ENCODE assay signal across 8 cellular contexts in the genomic region with DNA sequence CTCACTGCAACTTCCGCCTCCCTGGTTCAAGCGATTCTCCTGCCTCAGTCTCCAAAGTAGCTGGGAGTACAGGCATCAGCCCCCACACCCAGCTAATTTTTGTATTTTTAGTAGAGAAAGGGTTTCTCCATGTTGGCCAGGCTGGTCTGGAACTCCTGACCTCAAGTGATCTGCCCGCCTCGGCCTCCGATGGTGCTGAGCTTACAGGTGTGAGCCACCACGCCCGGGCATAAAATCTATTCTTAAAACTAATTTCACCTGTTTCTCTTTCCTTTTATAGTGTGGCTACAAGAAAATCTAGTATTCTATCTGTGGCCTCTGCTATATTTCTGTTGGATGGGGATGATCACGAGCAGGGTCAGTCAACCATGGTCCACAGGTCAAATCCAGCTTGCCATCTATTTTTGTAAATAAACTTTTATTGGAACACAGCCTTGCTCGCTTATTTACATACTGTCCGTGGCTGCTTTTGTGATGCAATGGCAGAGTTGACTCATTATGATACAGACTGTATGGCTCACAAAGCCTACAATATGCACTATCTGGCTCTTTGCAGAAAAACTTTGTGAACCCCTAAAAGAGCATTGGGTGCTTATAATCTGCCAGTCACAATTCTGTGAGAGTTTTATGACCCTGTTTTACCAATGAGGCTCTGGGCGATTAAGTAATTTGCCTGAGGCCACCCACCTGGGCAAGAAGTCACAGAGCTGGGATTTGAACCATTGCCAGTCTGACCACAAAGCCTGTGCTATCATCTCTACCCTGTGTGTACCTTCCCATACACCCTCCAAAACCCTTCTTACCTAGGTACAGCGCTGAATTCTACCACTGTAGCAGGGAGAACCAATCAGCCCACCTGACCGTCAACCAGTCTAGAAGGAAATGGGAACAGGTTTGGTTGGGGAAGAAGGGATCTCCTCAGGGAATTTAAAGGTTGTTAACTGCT. TPM values are rescaled to one million over a fixed set of nuclear protein-coding genes. Genes with fewer than 3 reads are reported as not detected.
A peak's percentile ranks its signal among the peaks of the same experiment; 100 is the strongest.
DNase-seq lines count a peak whose midpoint lies in the region; ATAC-seq, FAIRE-seq and TF ChIP-seq lines count a peak whose summit lies in the region.

No MANE protein-coding gene starts in this region.

- intact Hi-C loops in activated CD4-positive, alpha-beta memory T cell treated with anti-CD3 and anti-CD28 coated beads for 36 hours (cut with micrococcal nuclease) = loop anchor here (1.0 to 5.0 kb wide), 9 partner anchors 54 to 879 kb away; a partner anchor contains a TSS
- intact Hi-C loops in HepG2 (cut with micrococcal nuclease; ENCODE audit: unreplicated experiment) = loop anchor here (1.0 to 10.0 kb wide), 4 partner anchors 31 to 894 kb away; no protein-coding TSS in a partner anchor
- intact Hi-C loops in uterus (cut with DNase I; ENCODE audit: low total_unique reads) = loop anchor here (5.0 kb wide), 1 partner anchor 464 kb away; no protein-coding TSS in a partner anchor

- TF ChIP-seq RAD21 in HepG2 (CRISPR knock-in tag; IDR thresholded peaks at IDR 0.05) = no peak

- H4K20me1 ChIP-seq in HepG2 (ENCODE audit: insufficient read depth, low read length) = no peaks in the 10 kb centered on the region; the same call in 1 of the 2 replicates

- H3K79me2 ChIP-seq in HepG2 (ENCODE audit: insufficient read depth, low read length) = no peaks in the 10 kb centered on the region

- no peaks in the 10 kb centered on the region for H3K36me3 Mint-ChIP-seq in activated CD4-positive, alpha-beta memory T cell treated with anti-CD3 and anti-CD28 coated beads for 36 hours

- H3K4me1 Mint-ChIP-seq in activated CD4-positive, alpha-beta memory T cell treated with anti-CD3 and anti-CD28 coated beads for 36 hours (ENCODE audit: low read depth) = peaks cover 33% of the 10 kb centered on the region

- H3K9ac ChIP-seq in HepG2 (ENCODE audit: insufficient read depth, low read depth, low read length) = peak overlapping the region; percentile 28; the same call in 1 of the 2 replicates

- in situ Hi-C loops in HepG2 (cut with HindIII; ENCODE audit: extremely low pct_ligation_motif_present, low pct_unique_long_range_greater_than_20kb) = loop anchor here (25.0 kb wide), 2 partner anchors 804 to 1029 kb away; a partner anchor contains a TSS

- peak overlapping the region; percentile 42 for H3K27ac Mint-ChIP-seq in activated CD4-positive, alpha-beta memory T cell treated with anti-CD3 and anti-CD28 coated beads for 36 hours

- H3K4me2 ChIP-seq in HepG2 (ENCODE audit: low read depth, low read length) = peak overlapping the region; percentile 64

- TF ChIP-seq POLR2A in HepG2 (IDR thresholded peaks at IDR 0.05; ENCODE audit: insufficient read depth in 1 of 2, low read depth in 2 of 2, low read length in 2 of 2) (no peak), uterus (IDR thresholded peaks at IDR 0.05) (no peak)

- no peaks in the 10 kb centered on the region for H3K9me3 Mint-ChIP-seq in activated CD4-positive, alpha-beta memory T cell treated with anti-CD3 and anti-CD28 coated beads for 36 hours

- POLR2A ChIA-PET in activated CD4-positive, alpha-beta memory T cell treated with anti-CD3 and anti-CD28 coated beads for 36 hours (lab: Charles Lee) = no interaction called here
- POLR2A ChIA-PET in HepG2 (lab: Yijun Ruan, JAX) = interaction anchor here (2.0 to 2.1 kb wide), 2 partner anchors 31 to 461 kb away, joined by 5 to 9 read pairs; no protein-coding TSS in a partner anchor

- H3K9me3 ChIP-seq in HepG2 (ENCODE audit: low read length) (no peaks in the 10 kb centered on the region), uterus (no peaks in the 10 kb centered on the region)

- no TSS peak for BruUV-seq in HepG2 (replicated peaks; lab: Mats Ljungman, UMichigan)

- H3K27me3 Mint-ChIP-seq in activated CD4-positive, alpha-beta memory T cell treated with anti-CD3 and anti-CD28 coated beads for 36 hours = peaks cover 4% of the 10 kb centered on the region

- DNase-seq in GM06990 (ENCODE audit: extremely low read depth, insufficient read length) (peak; percentile 79), HT1080 (ENCODE audit: low read depth) (peak; percentile 73), HepG2 (ENCODE audit: low spot score) (peak; percentile 78), COLO829 (ENCODE audit: low spot score) (no peak), uterus (no peak), Kasumi-1 (lab: John Stamatoyannopoulos, UW) (no peak)
- peak; percentile 61 for DNase-seq in activated CD4-positive, alpha-beta memory T cell treated with anti-CD3 and anti-CD28 coated beads for 36 hours

- peak in 1 of 2 experiments; percentile 75; a peak in 3 of 4 replicates for TF ChIP-seq EP300 in HepG2 (IDR thresholded peaks at IDR 0.05; ENCODE audit: low read depth in 2 of 2, low read length in 2 of 2)
- TF ChIP-seq EP300 in HepG2 (CRISPR knock-in tag; IDR thresholded peaks at IDR 0.05; ENCODE audit: borderline replicate concordance) = no peak

- 32% methylated on average over 13 of the region's 13 CpGs for WGBS in HepG2 (ENCODE audit: low lambda C conversion rate)

- CTCF ChIA-PET in activated CD4-positive, alpha-beta memory T cell treated with anti-CD3 and anti-CD28 coated beads for 36 hours (lab: Charles Lee) = interaction anchor here (0.6 to 6.8 kb wide), 39 partner anchors 13 to 804 kb away, joined by 3 to 151 read pairs (median 4); no protein-coding TSS in a partner anchor
- CTCF ChIA-PET in HepG2 (lab: Yijun Ruan, JAX; ENCODE audit: low intra/inter-chr PET ratio, low total read pairs) = interaction anchor here (0.8 to 2.0 kb wide), 2 partner anchors 465 to 878 kb away, joined by 3 to 18 read pairs; no protein-coding TSS in a partner anchor

- H3K36me3 ChIP-seq in GM06990 (ENCODE audit: control insufficient read depth, insufficient read depth, low read length) (no peaks in the 10 kb centered on the region), HepG2 (replicated peaks in 1 of 2; ENCODE audit: control insufficient read depth in 1 of 2, insufficient read depth in 2 of 2, low read length in 2 of 2) (no peaks in the 10 kb centered on the region), uterus (no peaks in the 10 kb centered on the region)

- H3K4me3 Mint-ChIP-seq in activated CD4-positive, alpha-beta memory T cell treated with anti-CD3 and anti-CD28 coated beads for 36 hours = peak overlapping the region; percentile 45

- peak; percentile 92 for ATAC-seq in GM21528 (IDR thresholded peaks at IDR 0.05; ENCODE audit: low FRiP score, unreplicated experiment)
- ATAC-seq in HepG2 = peak; percentile 88

- H3K27me3 ChIP-seq in GM06990 (replicated peaks; ENCODE audit: control insufficient read depth, insufficient read depth, low read length) (no peaks in the 10 kb centered on the region), HepG2 (ENCODE audit: control insufficient read depth in 1 of 2, insufficient read depth in 2 of 2, low read length in 2 of 2) (0 out of 5 replicates have a peak, but pooled peaks cover 2 to 6% of the 10 kb centered on the region in 2 experiments), uterus (no peaks in the 10 kb centered on the region)

- FAIRE-seq in HepG2 (lab: Jason Lieb, UNC) = no peak

- TF ChIP-seq CTCF in GM06990 (IDR thresholded peaks at IDR 0.05; ENCODE audit: insufficient read depth, low read length, poor library complexity, severe bottlenecking) (no peak), HepG2 (CRISPR knock-in tag; IDR thresholded peaks at IDR 0.05) (no peak), uterus (IDR thresholded peaks at IDR 0.05) (no peak)

- H2AFZ ChIP-seq in HepG2 (ENCODE audit: low read length) = peak overlapping the region; percentile 65

- H3K27ac ChIP-seq in HepG2 (ENCODE audit: extremely low read length, insufficient read depth, low read length) = no peak overlapping the region
- H3K27ac ChIP-seq in uterus = peak overlapping the region in 1 of 2 donors; percentile 62

- H3K4me1 ChIP-seq in HepG2 (ENCODE audit: insufficient read depth, low read length) (peaks cover 30% of the 10 kb centered on the region), uterus (no peaks in the 10 kb centered on the region)

- H3K4me3 ChIP-seq in GM06990 (replicated peaks; ENCODE audit: low read depth, low read length) (peak overlapping the region; percentile 19; the same call in 1 of the 2 replicates), HepG2 (replicated peaks in 1 of 3; ENCODE audit: insufficient read depth in 1 of 3, low read depth in 2 of 3, low read length in 3 of 3) (peak overlapping the region in 2 of 3 experiments; percentile 32 to 34; a peak in 3 of 6 replicates), uterus (no peak overlapping the region)

TF ChIP-seq in HepG2, 621 proteins besides CTCF, POLR2A, EP300 and RAD21 (continues in another document):
- peak; percentile 55; the same call in 1 of the 2 replicates for TF ChIP-seq DPF2 (CRISPR knock-in tag; IDR thresholded peaks at IDR 0.05; ENCODE audit: borderline replicate concordance, low read depth)

RNA-seq across cellular contexts. Expression of a gene that starts 28.3 kb away (rescaled TPM):
- total RNA-seq in HT1080 (2014; rRNA removed; shearing (Covaris generic)) = not detected in 2 replicates
- polyA plus RNA-seq in HT1080 (2015; cell fraction: cytosol; rRNA removed) = 0.01 TPM in 1 of 2 replicates, not detected in the other
- polyA plus RNA-seq in HT1080 (2015; cell fraction: nucleus; rRNA removed) = 0.05 TPM in 1 of 2 replicates, not detected in the other
- not detected for total RNA-seq in activated CD4-positive, alpha-beta memory T cell treated with anti-CD3 and anti-CD28 coated beads for 36 hours
- total RNA-seq in HepG2 (2016; rRNA removed; fragmentation: Illumina TruSeq; extraction: Trizol) (16.5 and 23.2 TPM in 2 replicates), uterus (10 to 100 TPM in 1 of 4 donors, 1 to 10 TPM in 3; 1.0 to 11.5 (median 5.0) TPM)
- total RNA-seq in HepG2 (2016; cell fraction: cytosol; rRNA removed; fragmentation: Illumina TruSeq; extraction: Trizol; ENCODE audit: low read depth) = 1.9 and 2.6 TPM in 2 replicates
- 16.3 and 22.3 TPM in 2 replicates for total RNA-seq in HepG2 (2016; cell fraction: insoluble cytoplasmic fraction; rRNA removed; fragmentation: Illumina TruSeq; extraction: Trizol)
- 5.3 and 5.4 TPM in 2 replicates for total RNA-seq in HepG2 (2016; cell fraction: membrane; rRNA removed; fragmentation: Illumina TruSeq; extraction: Trizol)
- 34.4 and 35.7 TPM in 2 replicates for total RNA-seq in HepG2 (2016; cell fraction: nucleus; rRNA removed; fragmentation: Illumina TruSeq; extraction: Trizol)
- 43.2 and 47.1 TPM in 2 replicates for polyA plus RNA-seq in HepG2 (2011; rRNA removed)
- polyA plus RNA-seq in HepG2 (2011; cell fraction: cytosol; rRNA removed) = 22.2 and 39.6 TPM in 2 replicates
- 29.2 and 40.9 TPM in 2 replicates for polyA plus RNA-seq in HepG2 (2011; cell fraction: nucleus; rRNA removed)
- 42.0 and 55.4 TPM in 2 replicates for polyA plus RNA-seq in HepG2 (2012)
- polyA plus RNA-seq in HepG2 (2016; cell fraction: cytosol; fragmentation: Illumina TruSeq; extraction: Trizol; ENCODE audit: low read depth) = 0.77 and 1.0 TPM in 2 replicates
- 5.4 and 6.4 TPM in 2 replicates for polyA plus RNA-seq in HepG2 (2016; cell fraction: insoluble cytoplasmic fraction; fragmentation: Illumina TruSeq; extraction: Trizol; ENCODE audit: low read depth)
- polyA plus RNA-seq in HepG2 (2016; cell fraction: membrane; fragmentation: Illumina TruSeq; extraction: Trizol; ENCODE audit: low read depth) = 1.1 and 1.5 TPM in 2 replicates
- polyA plus RNA-seq in HepG2 (2016; cell fraction: nucleus; fragmentation: Illumina TruSeq; extraction: Trizol; ENCODE audit: insufficient read depth, low read depth) = 15.3 and 15.8 TPM in 2 replicates
- polyA minus RNA-seq in HepG2 (2011; rRNA and poly(A)+ RNA removed; ENCODE audit: low replicate concordance) = 0.12 and 435 TPM in 2 replicates
- 92.0 and 179 TPM in 2 replicates for polyA minus RNA-seq in HepG2 (2011; cell fraction: cytosol; rRNA and poly(A)+ RNA removed)
- polyA minus RNA-seq in HepG2 (2011; cell fraction: nucleus; rRNA and poly(A)+ RNA removed) = 140 and 207 TPM in 2 replicates

Comparison
In these comparisons a context has a peak if more than half of its experiments do, and no peak if none do; other contexts are left out.
1. DNase-seq: peak in GM06990 (single experiment), HT1080 (single experiment), activated CD4-positive, alpha-beta memory T cell treated with anti-CD3 and anti-CD28 coated beads for 36 hours (single experiment) and HepG2 (single experiment); none in COLO829 (single experiment), uterus (0 of 2) and Kasumi-1 (0 of 2).
2. H3K4me3 ChIP-seq: peak in GM06990 (single experiment) and HepG2 (2 of 3); none in uterus (0 of 2).